ENCODE assay signal across 28 cellular contexts in genomic region chr15:90624278-90624930, GRCh38.
DNase-seq lines count a peak whose midpoint lies in the region; ATAC-seq and TF ChIP-seq lines count a peak whose summit lies in the region.
"Had no signal": no experiment of that assay in that cellular context is flagged by ENCODE, and none has a peak within 500 bp of the region (broad histone marks: within the 10 kb centered on the region; RNA-seq: fewer than 3 reads in every experiment).

No MANE protein-coding gene starts in this region.

- H4K20me1 ChIP-seq in GM23338 (replicated peaks; ENCODE audit: insufficient read depth), result no peaks in the 10 kb centered on the region

- DNase-seq in GM23338 (ENCODE audit: low spot score) (no peak), mesenteric fat pad (ENCODE audit: low spot score) (peak; percentile 71), tibial artery (no peak), NCI-H128 (lab: John Stamatoyannopoulos, UW; ENCODE audit: unreplicated experiment) (no peak)
- DNase-seq: activated CD4-positive, alpha-beta T cell treated with anti-CD3 and anti-CD28 coated beads, Interleukin-2, amount 10 ng/mL, durations not matched to agents 24 days and 14 days; activated gamma-delta T cell treated with Interleukin-2 at 50 U/mL for 16 hours; activated T-cell treated with anti-CD3 and anti-CD28 coated beads, Interleukin-2, amount 50 U/mL, for 4 hours; CD4-positive, alpha-beta T cell; left cardiac atrium; naive thymus-derived CD4-positive, alpha-beta T cell; NCI-H1048; NCI-H187; NCI-H526; NK-92 treated with Interleukin-12 subunit alpha and Interleukin-12 subunit beta, amount 100 ng/mL, for 24 hours; ovary; PC-3; stimulated activated CD4-positive, alpha-beta T cell treated with anti-CD3 and anti-CD28 coated beads, Interleukin-12 subunit alpha, Interleukin-12 subunit beta, amount 100 ng/mL, for 4 hours; stimulated activated CD4-positive, alpha-beta T cell treated with anti-CD3 and anti-CD28 coated beads, Interleukin-4, amount 100 ng/mL, for 1 hour; substantia nigra; SW 1271; T-helper 9 cell; WERI-Rb-1 had no signal

- H3K27me3 ChIP-seq in GM23338 (ENCODE audit: insufficient read depth) (no peaks in the 10 kb centered on the region), tibial artery (no peaks in the 10 kb centered on the region)
- H3K27me3 ChIP-seq: adrenal gland, ovary had no signal

- TF ChIP-seq CTCF in GM23338 (conservative IDR thresholded peaks at IDR 0.05; ENCODE audit: low read depth in 2 of 2), result no peak
- TF ChIP-seq CTCF in tibial artery (IDR thresholded peaks at IDR 0.05), result no peak

- H3K79me2 ChIP-seq in GM23338 (replicated peaks; ENCODE audit: insufficient read depth), result no peaks in the 10 kb centered on the region

- no peak overlapping the region for H3K4me2 ChIP-seq in GM23338

- H3K4me3 Mint-ChIP-seq in GM23338, result no peak overlapping the region
- H3K4me3 Mint-ChIP-seq: activated CD4-positive, alpha-beta T cell treated with anti-CD3 and anti-CD28 coated beads, Interleukin-2, amount 10 ng/mL, durations not matched to agents 24 days and 14 days; activated T-cell treated with anti-CD3 and anti-CD28 coated beads, Interleukin-2, amount 50 U/mL, for 4 hours; brain; CD4-positive, alpha-beta T cell; IgD-negative memory B cell; naive thymus-derived CD4-positive, alpha-beta T cell had no signal

- peak overlapping the region; percentile 46; the same call in 1 of the 2 replicates for H3K27ac Mint-ChIP-seq in GM23338

- H3K4me3 ChIP-seq in GM23338, result no peak overlapping the region
- H3K4me3 ChIP-seq in tibial artery, result no peak overlapping the region
- H3K4me3 ChIP-seq: adrenal gland, ovary had no signal

- no peaks in the 10 kb centered on the region for H3K4me1 ChIP-seq in GM23338 (ENCODE audit: insufficient read depth)
- H3K4me1 ChIP-seq in tibial artery, result peaks cover 0 to 15% (median 7%) of the 10 kb centered on the region in 4 donors
- H3K4me1 ChIP-seq: adrenal gland had no signal

- peaks cover 2% of the 10 kb centered on the region; the same call in 1 of the 3 replicates for H3K4me1 Mint-ChIP-seq in GM23338
- H3K4me1 Mint-ChIP-seq: brain had no signal

- no peaks in the 10 kb centered on the region for H3F3A ChIP-seq in GM23338 (replicated peaks; ENCODE audit: low read depth)

- intact Hi-C loops in tibial artery (cut with DNase I; ENCODE audit: low total_unique reads), result no loop called here

- no peak overlapping the region for H2AFZ ChIP-seq in GM23338

- H3K9me2 ChIP-seq in GM23338 (ENCODE audit: insufficient read depth), result no peaks in the 10 kb centered on the region

- peaks cover 3% of the 10 kb centered on the region for H3K27me3 Mint-ChIP-seq in GM23338 (ENCODE audit: insufficient read depth, low read depth, poor library complexity)
- H3K27me3 Mint-ChIP-seq: activated CD4-positive, alpha-beta T cell treated with anti-CD3 and anti-CD28 coated beads, Interleukin-2, amount 10 ng/mL, durations not matched to agents 24 days and 14 days; brain; CD4-positive, alpha-beta T cell; IgD-negative memory B cell; naive thymus-derived CD4-positive, alpha-beta T cell had no signal

- peak; percentile 59 for ATAC-seq in GM23338
- peak; percentile 16 for ATAC-seq in esophagus mucosa
- no peak for ATAC-seq in GM21717 (IDR thresholded peaks at IDR 0.05; ENCODE audit: unreplicated experiment)
- ATAC-seq in GM18870 (IDR thresholded peaks at IDR 0.05; ENCODE audit: unreplicated experiment), result no peak
- ATAC-seq: activated T-cell treated with anti-CD3 and anti-CD28 coated beads, Interleukin-2, amount 50 U/mL, for 4 hours; naive thymus-derived CD4-positive, alpha-beta T cell; PC-3 had no signal

- H3K27ac ChIP-seq in GM23338 (ENCODE audit: low read depth), result no peak overlapping the region
- peak overlapping the region; percentile 58 to 64 for H3K27ac ChIP-seq in tibial artery
- H3K27ac ChIP-seq: ovary, WERI-Rb-1 had no signal

- H3K9me3 ChIP-seq in tibial artery, result no peaks in the 10 kb centered on the region
- H3K9me3 ChIP-seq: adrenal gland, ovary had no signal

- no peaks in the 10 kb centered on the region for H3K9me3 Mint-ChIP-seq in GM23338
- H3K9me3 Mint-ChIP-seq: activated CD4-positive, alpha-beta T cell treated with anti-CD3 and anti-CD28 coated beads, Interleukin-2, amount 10 ng/mL, durations not matched to agents 24 days and 14 days; activated T-cell treated with anti-CD3 and anti-CD28 coated beads, Interleukin-2, amount 50 U/mL, for 4 hours; brain; CD4-positive, alpha-beta T cell; IgD-negative memory B cell; naive thymus-derived CD4-positive, alpha-beta T cell had no signal

- 0 out of 3 replicates have a peak, but pooled peaks cover 2% of the 10 kb centered on the region for H3K36me3 Mint-ChIP-seq in GM23338 (ENCODE audit: low read depth)

- H3K36me3 ChIP-seq in GM23338 (ENCODE audit: insufficient read depth) (no peaks in the 10 kb centered on the region; the same call in 1 of the 2 replicates), tibial artery (peaks cover 63 to 98% (median 89%) of the 10 kb centered on the region in 3 donors)
- H3K36me3 ChIP-seq: ovary had no signal

TF ChIP-seq in GM23338, 12 proteins besides CTCF, POLR2A, EP300 and RAD21:
- TF ChIP-seq EZH2phosphoT487 (IDR thresholded peaks at IDR 0.05; ENCODE audit: unreplicated experiment) (no peak), ZNF331 (CRISPR knock-in tag; IDR thresholded peaks at IDR 0.05; ENCODE audit: low read depth) (no peak), POLR2AphosphoS5 (IDR thresholded peaks at IDR 0.05; ENCODE audit: low read depth) (no peak), ETS1 (IDR thresholded peaks at IDR 0.05) (no peak), JUNB (IDR thresholded peaks at IDR 0.05; ENCODE audit: unreplicated experiment) (no peak), STAT1 (IDR thresholded peaks at IDR 0.05; ENCODE audit: unreplicated experiment) (no peak), NANOG (IDR thresholded peaks at IDR 0.05; ENCODE audit: borderline replicate concordance) (no peak), CREB1 (CRISPR knock-in tag; IDR thresholded peaks at IDR 0.05; ENCODE audit: low read depth) (no peak)
TF ChIP-seq in GM23338: peak in this region for 0.

Comparison
In these comparisons a context has a peak if more than half of its experiments do, and no peak if none do; other contexts are left out.
1. ATAC-seq: peak in GM23338 (single experiment) and esophagus mucosa (single experiment); none in GM21717 (single experiment) and GM18870 (single experiment).